26 cellular contexts compared by ENCODE assay signal in the genomic region with DNA sequence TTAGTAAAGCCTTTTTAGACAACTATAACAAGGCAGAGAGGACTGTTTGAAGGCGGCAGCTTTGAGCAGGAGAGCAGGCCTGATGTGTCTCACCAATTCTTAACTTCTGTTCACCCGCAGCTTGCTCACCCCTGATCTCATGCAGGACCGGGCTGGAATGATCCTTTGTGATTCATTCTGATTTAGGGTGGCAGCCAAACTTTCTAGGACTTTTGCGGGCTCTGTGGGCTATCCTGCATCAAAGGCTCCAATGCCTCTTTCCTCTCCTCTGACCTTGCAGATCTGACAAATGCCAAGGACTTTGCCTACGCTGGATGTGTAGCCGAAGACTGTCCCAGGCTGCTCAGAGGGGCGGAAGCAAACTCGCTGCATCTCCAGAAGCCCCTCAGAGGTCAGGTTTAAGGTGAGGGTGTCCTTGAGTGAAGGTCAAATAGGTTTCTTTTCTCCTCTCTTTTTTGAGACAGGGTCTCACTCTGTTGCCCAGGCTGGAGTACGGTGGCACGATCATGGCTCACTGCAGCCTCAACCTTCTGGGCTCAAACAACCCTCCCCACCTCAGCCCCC.
DNase-seq lines count a peak whose midpoint lies in the region; ATAC-seq and TF ChIP-seq lines count a peak whose summit lies in the region.
"Had no signal": no experiment of that assay in that cellular context is flagged by ENCODE, and none has a peak within 500 bp of the region (broad histone marks: within the 10 kb centered on the region; RNA-seq: fewer than 3 reads in every experiment).

No MANE protein-coding gene starts in this region.

- H3K36me3 ChIP-seq in GM23248 (ENCODE audit: low read depth), result no peaks in the 10 kb centered on the region
- no peaks in the 10 kb centered on the region for H3K36me3 ChIP-seq in stomach
- no peaks in the 10 kb centered on the region for H3K36me3 ChIP-seq in esophagus squamous epithelium
- H3K36me3 ChIP-seq: heart left ventricle, thyroid gland had no signal

- H3K79me2 ChIP-seq in GM23248 (ENCODE audit: insufficient read depth), result no peaks in the 10 kb centered on the region

- H3K27ac Mint-ChIP-seq in mesothelial cell of epicardium, result no peak overlapping the region
- H3K27ac Mint-ChIP-seq: IgD-negative memory B cell; progenitor cell of endocrine pancreas; stimulated activated memory B cell treated with anti-CD40 and anti-IgM and Interleukin-4, amounts not matched to agents 10 μg/mL and 1 μg/mL and 100 μg/mL, for 72 hours; T-helper 1 cell treated with Interleukin-12 subunit alpha and Interleukin-12 subunit beta and Interleukin-4 antibody, amounts not matched to agents 30 μg/mL and 1 μg/mL, for 36 hours had no signal

- no peaks in the 10 kb centered on the region for H3K27me3 ChIP-seq in GM23248 (replicated peaks; ENCODE audit: insufficient read depth)
- H3K27me3 ChIP-seq in stomach, result no peaks in the 10 kb centered on the region
- H3K27me3 ChIP-seq in esophagus squamous epithelium, result no peaks in the 10 kb centered on the region
- H3K27me3 ChIP-seq: heart left ventricle, thyroid gland had no signal

- no peaks in the 10 kb centered on the region for H3K9me2 ChIP-seq in GM23248 (ENCODE audit: insufficient read depth)

- H3K4me3 ChIP-seq in GM23248 (no peak overlapping the region), stomach (no peak overlapping the region), esophagus squamous epithelium (no peak overlapping the region)
- H3K4me3 ChIP-seq: heart left ventricle, mucosa of descending colon, thyroid gland had no signal

- no peaks in the 10 kb centered on the region for H3K9me3 ChIP-seq in GM23248 (ENCODE audit: low read depth)
- H3K9me3 ChIP-seq in stomach, result no peaks in the 10 kb centered on the region
- no peaks in the 10 kb centered on the region for H3K9me3 ChIP-seq in esophagus squamous epithelium
- H3K9me3 ChIP-seq: heart left ventricle, mucosa of descending colon, thyroid gland had no signal

- WGBS in GM23248 (ENCODE audit: low coverage in 1 of 2, low lambda C conversion rate in 2 of 2, missing lambda C conversion rate in 2 of 2), 2 experiments, result 51% methylated on average over 10 of the region's 10 CpGs
- 69 to 82% (median 72%) methylated on average over 10 of the region's 10 CpGs for WGBS in stomach, 5 donors
- WGBS in esophagus squamous epithelium, 2 donors, result 60 to 65% methylated on average over 9 to 10 of the region's 10 CpGs

- in situ Hi-C loops in GM23248 (cut with MboI), result no loop called here

- H3K4me2 ChIP-seq in GM23248 (ENCODE audit: unreplicated experiment), result no peak overlapping the region

- H3K4me1 ChIP-seq in GM23248 (ENCODE audit: insufficient read depth) (peaks cover 40% of the 10 kb centered on the region), stomach (peaks cover 5 to 19% (median 15%) of the 10 kb centered on the region in 4 donors), esophagus squamous epithelium (peaks cover 0 to 5% (median 3%) of the 10 kb centered on the region in 3 donors)

- peak; percentile 93 for DNase-seq in GM23248
- DNase-seq in RKO (ENCODE audit: low spot score), result peak; percentile 19
- DNase-seq in stomach, result no peak
- DNase-seq in NCI-H2196 (lab: John Stamatoyannopoulos, UW; ENCODE audit: unreplicated experiment), result no peak
- no peak for DNase-seq in activated CD4-positive, alpha-beta T cell treated with anti-CD3 and anti-CD28 coated beads for 48 hours
- no peak for DNase-seq in esophagus squamous epithelium (lab: John Stamatoyannopoulos, UW)
- DNase-seq in mesothelial cell of epicardium (ENCODE audit: low spot score in 2 of 2, unreplicated experiment in 2 of 2), result no peak
- DNase-seq: activated CD4-positive, alpha-beta T cell treated with anti-CD3 and anti-CD28 coated beads, Interleukin-2, amount 50 U/mL, for 48 hours; activated effector memory CD4-positive, alpha-beta T cell treated with anti-CD3 and anti-CD28 coated beads, Interleukin-2, amount 50 U/mL, for 16 hours; amygdala; cerebellar nuclear complex; DMS53; effector CD4-positive, alpha-beta T cell; heart left ventricle; NCI-H1694; NCI-H748 treated with DMSO at 0.1 percent for 48 hours; stimulated activated CD4-positive, alpha-beta T cell treated with anti-CD3 and anti-CD28 coated beads, Interleukin-1b, Interleukin-23, amount 100 ng/mL, for 48 hours; thyroid gland had no signal

- H3K27ac ChIP-seq in GM23248, result no peak overlapping the region
- H3K27ac ChIP-seq in stomach, result peak overlapping the region in 3 of 5 donors; percentile 7 to 45 (median 36)
- no peak overlapping the region for H3K27ac ChIP-seq in esophagus squamous epithelium
- H3K27ac ChIP-seq: heart left ventricle, thyroid gland, VCaP had no signal

- no peak overlapping the region for H2AFZ ChIP-seq in GM23248

- H3F3A ChIP-seq in GM23248 (ENCODE audit: insufficient read depth), result peaks cover 29% of the 10 kb centered on the region

- no peak overlapping the region for H3K9ac ChIP-seq in GM23248

- TF ChIP-seq CTCF in stomach (IDR thresholded peaks at IDR 0.05) (no peak), esophagus squamous epithelium (IDR thresholded peaks at IDR 0.05) (no peak), mesothelial cell of epicardium (IDR thresholded peaks at IDR 0.05; ENCODE audit: unreplicated experiment) (no peak)

- H3K27me3 Mint-ChIP-seq in mesothelial cell of epicardium (ENCODE audit: low read depth), result no peaks in the 10 kb centered on the region

- TF ChIP-seq EP300 in stomach (IDR thresholded peaks at IDR 0.05), result no peak

- intact Hi-C loops in stomach (cut with DNase I; ENCODE audit: low total_unique reads) (no loop called here), esophagus squamous epithelium (cut with DNase I) (no loop called here)

- H3K9me3 Mint-ChIP-seq in mesothelial cell of epicardium, result no peaks in the 10 kb centered on the region
- H3K9me3 Mint-ChIP-seq: IgD-negative memory B cell; neural crest cell; stimulated activated memory B cell treated with anti-CD40 and anti-IgM and Interleukin-4, amounts not matched to agents 10 μg/mL and 1 μg/mL and 100 μg/mL, for 72 hours; T-helper 1 cell treated with Interleukin-12 subunit alpha and Interleukin-12 subunit beta and Interleukin-4 antibody, amounts not matched to agents 30 μg/mL and 1 μg/mL, for 36 hours had no signal

- no peaks in the 10 kb centered on the region for H3K36me3 Mint-ChIP-seq in mesothelial cell of epicardium
- H3K36me3 Mint-ChIP-seq: stimulated activated memory B cell treated with anti-CD40 and anti-IgM and Interleukin-4, amounts not matched to agents 10 μg/mL and 1 μg/mL and 100 μg/mL, for 72 hours had no signal

- ATAC-seq in esophagus mucosa, result peak; percentile 44
- ATAC-seq: heart left ventricle; stimulated activated memory B cell treated with anti-CD40 and anti-IgM and Interleukin-4, amounts not matched to agents 10 μg/mL and 1 μg/mL and 100 μg/mL, for 72 hours had no signal

- H4K20me1 ChIP-seq in GM23248 (ENCODE audit: insufficient read depth), result no peaks in the 10 kb centered on the region

- H3K4me1 Mint-ChIP-seq in mesothelial cell of epicardium, result peaks cover 15% of the 10 kb centered on the region
- H3K4me1 Mint-ChIP-seq: IgD-negative memory B cell; stimulated activated memory B cell treated with anti-CD40 and anti-IgM and Interleukin-4, amounts not matched to agents 10 μg/mL and 1 μg/mL and 100 μg/mL, for 72 hours had no signal

- TF ChIP-seq POLR2A in stomach (IDR thresholded peaks at IDR 0.05) (no peak), esophagus squamous epithelium (IDR thresholded peaks at IDR 0.05) (no peak)

- no peak overlapping the region for H3K4me3 Mint-ChIP-seq in mesothelial cell of epicardium
- H3K4me3 Mint-ChIP-seq: IgD-negative memory B cell; neural crest cell; stimulated activated memory B cell treated with anti-CD40 and anti-IgM and Interleukin-4, amounts not matched to agents 10 μg/mL and 1 μg/mL and 100 μg/mL, for 72 hours; T-helper 1 cell treated with Interleukin-12 subunit alpha and Interleukin-12 subunit beta and Interleukin-4 antibody, amounts not matched to agents 30 μg/mL and 1 μg/mL, for 36 hours had no signal

Comparison
In these comparisons a context has a peak if more than half of its experiments do, and no peak if none do; other contexts are left out.
1. DNase-seq: peak in GM23248 (single experiment) and RKO (single experiment); none in stomach (single experiment), NCI-H2196 (single experiment), activated CD4-positive, alpha-beta T cell treated with anti-CD3 and anti-CD28 coated beads for 48 hours (single experiment), esophagus squamous epithelium (single experiment) and mesothelial cell of epicardium (0 of 2).
2. H3K27ac ChIP-seq: peak in stomach (3 of 5); none in GM23248 (single experiment) and esophagus squamous epithelium (0 of 4).